Comparison of ENCODE assay signal across 18 cellular contexts in the genomic region with DNA sequence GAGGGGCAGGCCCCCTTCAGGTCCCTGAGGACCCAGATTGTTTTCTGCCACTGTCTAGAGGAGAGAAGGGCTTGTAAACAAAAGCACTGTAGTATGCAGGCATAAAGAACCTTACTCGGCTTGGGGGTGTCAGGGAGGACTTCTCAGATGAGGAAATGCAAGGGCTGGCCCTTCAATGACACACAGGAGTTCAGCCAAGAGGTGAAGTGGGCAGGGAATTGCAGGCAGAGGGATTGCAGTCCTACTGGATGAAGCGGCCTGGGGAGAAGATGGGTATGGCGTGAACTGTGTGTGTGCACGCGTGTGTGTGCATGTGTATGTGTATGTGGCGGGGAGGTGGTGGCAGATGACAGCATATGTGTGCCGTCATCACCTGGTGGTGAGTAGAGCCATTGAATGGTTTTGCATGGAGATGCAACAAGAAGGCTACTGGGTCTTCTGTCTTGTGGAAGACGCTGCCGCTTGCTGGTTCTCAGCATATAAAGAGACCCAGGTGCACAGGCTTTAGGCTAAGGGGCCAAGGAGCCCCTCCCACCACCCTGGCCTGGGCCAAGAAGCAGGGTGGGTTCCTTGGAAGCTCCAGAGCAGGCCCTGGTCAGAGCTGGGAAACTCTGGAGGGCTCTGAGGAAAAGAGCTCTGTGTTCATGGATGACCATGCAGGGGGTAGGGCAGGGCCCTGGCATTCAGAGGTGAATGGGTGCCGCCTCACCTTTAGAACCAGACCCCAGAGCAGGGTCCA. TPM values are rescaled to one million over a fixed set of nuclear protein-coding genes. Genes with fewer than 3 reads are reported as not detected.
DNase-seq lines count a peak whose midpoint lies in the region; ATAC-seq lines count a peak whose summit lies in the region.
"Had no signal": no experiment of that assay in that cellular context is flagged by ENCODE, and none has a peak within 500 bp of the region (broad histone marks: within the 10 kb centered on the region; RNA-seq: fewer than 3 reads in every experiment).

No MANE protein-coding gene starts in this region.

- ATAC-seq in left ventricle myocardium superior (no peak), sciatic nerve (no peak), GM21529 (IDR thresholded peaks at IDR 0.05; ENCODE audit: unreplicated experiment) (no peak)
- ATAC-seq: esophagus mucosa; HCT116; stimulated activated naive CD8-positive, alpha-beta T cell treated with anti-CD3 and anti-CD28 coated beads, Interleukin-15, amount 100 ng/mL, for 72 hours had no signal

- no peaks in the 10 kb centered on the region for H3K36me3 ChIP-seq in MG63

- H3K27me3 ChIP-seq in MG63, result no peaks in the 10 kb centered on the region

- H3K4me3 ChIP-seq in MG63, result no peak overlapping the region

- H3K9me3 ChIP-seq in MG63, result no peaks in the 10 kb centered on the region

- DNase-seq in MG63 (peak; percentile 0), left ventricle myocardium superior (peak; percentile 7), sciatic nerve (ENCODE audit: low spot score) (peak; percentile 23), ecto neural progenitor cell (ENCODE audit: low spot score) (no peak), SHP77 treated with DMSO at 0.1 percent for 48 hours (lab: John Stamatoyannopoulos, UW) (no peak), NCI-H1092 treated with DMSO at 0.1 percent for 48 hours (lab: John Stamatoyannopoulos, UW) (no peak)
- peak; percentile 1 for DNase-seq in activated naive CD4-positive, alpha-beta T cell treated with anti-CD3 and anti-CD28 coated beads, Interleukin-2, amount 50 U/mL, for 16 hours
- DNase-seq: activated gamma-delta T cell, NCI-H2171 treated with DMSO at 0.1 percent for 48 hours, nephron progenitor cell, SW 1271 had no signal

- intact Hi-C loops in left ventricle myocardium superior (cut with micrococcal nuclease) (no loop called here), sciatic nerve (cut with DNase I) (no loop called here)

RNA-seq across cellular contexts. Expression of a gene that starts 4.0 kb away (rescaled TPM):
- not detected in 2 replicates for total RNA-seq in MG63 (2014; rRNA removed; shearing (Covaris generic); ENCODE audit: low replicate concordance)
- not detected for total RNA-seq in left ventricle myocardium superior
- not detected for total RNA-seq in sciatic nerve
- total RNA-seq: activated CD8-positive, alpha-beta memory T cell treated with anti-CD3 and anti-CD28 coated beads for 36 hours; esophagus mucosa; lung microvascular endothelial cell; renal cortical epithelial cell had no signal

RNA-seq across cellular contexts. Expression of a gene that starts 26.9 kb away (rescaled TPM):
- 47.2 and 80.3 TPM in 2 replicates for total RNA-seq in MG63 (2014; rRNA removed; shearing (Covaris generic); ENCODE audit: low replicate concordance)
- 113 TPM for total RNA-seq in left ventricle myocardium superior
- total RNA-seq in sciatic nerve, result 104 TPM

RNA-seq across cellular contexts. Expression of a gene that starts 55.7 kb away (rescaled TPM):
- not detected in 2 replicates for total RNA-seq in MG63 (2014; rRNA removed; shearing (Covaris generic); ENCODE audit: low replicate concordance)
- total RNA-seq in left ventricle myocardium superior (2.6 TPM), sciatic nerve (41.6 TPM)
- total RNA-seq: activated CD8-positive, alpha-beta memory T cell treated with anti-CD3 and anti-CD28 coated beads for 36 hours; lung microvascular endothelial cell; renal cortical epithelial cell had no signal

Comparison
In these comparisons a context has a peak if more than half of its experiments do, and no peak if none do; other contexts are left out.
1. DNase-seq: peak in MG63 (single experiment), activated naive CD4-positive, alpha-beta T cell treated with anti-CD3 and anti-CD28 coated beads, Interleukin-2, amount 50 U/mL, for 16 hours (single experiment), left ventricle myocardium superior (single experiment) and sciatic nerve (single experiment); none in ecto neural progenitor cell (single experiment), SHP77 treated with DMSO at 0.1 percent for 48 hours (single experiment) and NCI-H1092 treated with DMSO at 0.1 percent for 48 hours (single experiment).
2. RNA of a gene that starts 55.7 kb away (total RNA-seq): 41.6 TPM in sciatic nerve (single experiment); 2.6 TPM in left ventricle myocardium superior (single experiment) and not detected in MG63; every median in the first group is over 10 times any median in the second.